In the genomic region with DNA sequence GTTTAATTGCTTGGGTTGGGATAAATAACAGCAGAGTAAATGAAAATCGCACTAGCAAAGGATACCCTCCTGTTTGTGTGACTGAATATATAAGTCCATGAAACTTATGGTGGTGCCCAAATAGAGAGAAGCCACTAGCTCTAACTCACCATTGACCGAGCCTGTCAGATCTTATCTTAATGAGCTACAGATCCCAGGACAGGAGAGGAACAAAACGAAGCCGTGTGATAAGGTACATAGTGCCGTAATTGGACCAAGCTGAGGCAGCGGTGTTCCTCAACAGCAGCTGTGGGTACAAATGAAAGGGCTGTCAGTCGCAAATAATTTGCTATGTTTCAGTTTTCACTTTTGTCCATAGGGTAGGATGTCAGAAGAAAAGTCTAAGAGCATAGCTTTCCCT, we compare ENCODE assay signal across 21 cellular contexts.
"Had no signal": no experiment of that assay in that cellular context is flagged by ENCODE, and none has a peak within 500 bp of the region (broad histone marks: within the 10 kb centered on the region; RNA-seq: fewer than 3 reads in every experiment).

No MANE protein-coding gene starts in this region.

- H3K9me3 ChIP-seq: breast epithelium, pancreas, prostate gland, suprapubic skin, tibial artery, upper lobe of right lung had no signal

- H3K4me1 ChIP-seq: breast epithelium, pancreas, prostate gland, suprapubic skin, upper lobe of right lung had no signal

- H3K27me3 ChIP-seq: breast epithelium, pancreas, suprapubic skin, tibial artery, upper lobe of right lung had no signal

- H3K27ac ChIP-seq: breast epithelium, pancreas, prostate gland, suprapubic skin, tibial artery, upper lobe of right lung had no signal

- H3K36me3 ChIP-seq: breast epithelium, pancreas, prostate gland, suprapubic skin, tibial artery, upper lobe of right lung had no signal

- H3K4me3 ChIP-seq: breast epithelium, pancreas, prostate gland, suprapubic skin, tibial artery, upper lobe of right lung had no signal

- DNase-seq: activated CD4-positive, alpha-beta T cell treated with anti-CD3 and anti-CD28 coated beads for 36 hours; activated CD4-positive, CD25-positive, alpha-beta regulatory T cell; activated CD8-positive, alpha-beta memory T cell treated with anti-CD3 and anti-CD28 coated beads, Interleukin-2, amount 10 ng/mL, durations not matched to agents 7 days and 5 days; activated CD8-positive, alpha-beta T cell treated with anti-CD3 and anti-CD28 coated beads, Interleukin-2, amount 10 ng/mL, durations not matched to agents 7 days and 5 days; activated naive CD4-positive, alpha-beta T cell; activated T-cell treated with anti-CD3 and anti-CD28 coated beads for 4 hours; activated T-cell treated with anti-CD3 and anti-CD28 coated beads, Interleukin-2, amount 50 U/mL, for 72 hours; endodermal cell; left cardiac atrium; mammary epithelial cell; naive B cell; pancreas; right cardiac atrium; stimulated activated naive CD4-positive, alpha-beta T cell; tibial artery; upper lobe of right lung had no signal

- ATAC-seq: activated CD4-positive, alpha-beta T cell treated with anti-CD3 and anti-CD28 coated beads for 36 hours; activated CD8-positive, alpha-beta memory T cell treated with anti-CD3 and anti-CD28 coated beads, Interleukin-2, amount 10 ng/mL, durations not matched to agents 7 days and 5 days; activated CD8-positive, alpha-beta T cell treated with anti-CD3 and anti-CD28 coated beads, Interleukin-2, amount 10 ng/mL, durations not matched to agents 7 days and 5 days; activated naive CD4-positive, alpha-beta T cell treated with anti-CD3 and anti-CD28 coated beads, Interleukin-2, amount 50 U/mL, for 72 hours; activated T-cell treated with anti-CD3 and anti-CD28 coated beads, Interleukin-2, amount 50 U/mL, for 72 hours; esophagus mucosa; pancreas; upper lobe of right lung had no signal
